10 cellular contexts compared by ENCODE assay signal in genomic region chr13:29125145-29125933, GRCh38.
DNase-seq lines count a peak whose midpoint lies in the region; ATAC-seq and FAIRE-seq lines count a peak whose summit lies in the region.
"Had no signal": no experiment of that assay in that cellular context is flagged by ENCODE, and none has a peak within 500 bp of the region (broad histone marks: within the 10 kb centered on the region; RNA-seq: fewer than 3 reads in every experiment).

No MANE protein-coding gene starts in this region.

- peak; percentile 43 for ATAC-seq in GM18499 (IDR thresholded peaks at IDR 0.05; ENCODE audit: insufficient read depth, unreplicated experiment)
- ATAC-seq in GM19452 (IDR thresholded peaks at IDR 0.05; ENCODE audit: unreplicated experiment) = peak; percentile 65
- peak; percentile 49 for ATAC-seq in HG03097 (IDR thresholded peaks at IDR 0.05; ENCODE audit: low FRiP score, unreplicated experiment)
- no peak for ATAC-seq in left lobe of liver

- FAIRE-seq in RCC 7860 (lab: Jason Lieb, UNC) = no peak

- peak; percentile 33 for DNase-seq in central memory CD4-positive, alpha-beta T cell
- no peak for DNase-seq in left lobe of liver (ENCODE audit: low spot score)
- no peak for DNase-seq in RCC 7860 (ENCODE audit: low spot score)
- no peak for DNase-seq in NCI-H345 treated with DMSO at 0.1 percent for 48 hours (lab: John Stamatoyannopoulos, UW; ENCODE audit: unreplicated experiment)
- no peak for DNase-seq in occipital lobe (lab: John Stamatoyannopoulos, UW)
- DNase-seq: activated CD4-positive, CD25-positive, alpha-beta regulatory T cell treated with anti-CD3 and anti-CD28 coated beads, Interleukin-2, amount 50 U/mL, for 72 hours; NCI-H1105 treated with DMSO at 0.1 percent for 48 hours had no signal
